ENCODE assay signal across 2 cellular contexts in the genomic region with DNA sequence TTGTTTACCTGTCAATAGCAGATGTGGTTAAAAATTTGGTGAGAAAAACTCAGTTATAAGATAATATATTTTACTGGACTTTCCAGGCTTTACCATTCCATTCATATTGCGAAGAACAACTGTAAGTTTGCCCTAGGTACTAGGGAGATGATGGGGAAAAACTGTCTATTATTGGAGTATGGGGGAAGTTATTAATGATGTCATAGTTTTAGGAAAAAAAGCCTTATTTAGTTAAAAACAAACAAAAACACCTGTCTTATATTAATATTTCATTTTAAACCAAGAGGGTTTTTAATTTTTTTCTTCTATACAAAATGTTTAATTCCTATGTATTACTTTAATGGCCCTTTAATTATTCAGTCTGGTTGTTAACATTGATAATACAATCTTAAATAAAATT.
TF ChIP-seq lines count a peak whose summit lies in the region.

No MANE protein-coding gene starts in this region.

TF ChIP-seq in HEK293, 187 proteins besides CTCF, POLR2A, EP300 and RAD21:
- no peak for TF ChIP-seq ZNF426 (tag by site-specific recombination; IDR thresholded peaks at IDR 0.05)
- TF ChIP-seq, protein P1, sequence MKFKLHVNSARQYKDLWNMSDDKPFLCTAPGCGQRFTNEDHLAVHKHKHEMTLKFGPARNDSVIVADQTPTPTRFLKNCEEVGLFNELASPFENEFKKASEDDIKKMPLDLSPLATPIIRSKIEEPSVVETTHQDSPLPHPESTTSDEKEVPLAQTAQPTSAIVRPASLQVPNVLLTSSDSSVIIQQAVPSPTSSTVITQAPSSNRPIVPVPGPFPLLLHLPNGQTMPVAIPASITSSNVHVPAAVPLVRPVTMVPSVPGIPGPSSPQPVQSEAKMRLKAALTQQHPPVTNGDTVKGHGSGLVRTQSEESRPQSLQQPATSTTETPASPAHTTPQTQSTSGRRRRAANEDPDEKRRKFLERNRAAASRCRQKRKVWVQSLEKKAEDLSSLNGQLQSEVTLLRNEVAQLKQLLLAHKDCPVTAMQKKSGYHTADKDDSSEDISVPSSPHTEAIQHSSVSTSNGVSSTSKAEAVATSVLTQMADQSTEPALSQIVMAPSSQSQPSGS (tag by site-specific recombination; IDR thresholded peaks at IDR 0.05; ENCODE audit: low read depth), result peak; percentile 56; the same call in 1 of the 2 replicates

TF ChIP-seq in GM12878, 131 proteins besides CTCF, POLR2A, EP300 and RAD21:
- TF ChIP-seq, protein P2, sequence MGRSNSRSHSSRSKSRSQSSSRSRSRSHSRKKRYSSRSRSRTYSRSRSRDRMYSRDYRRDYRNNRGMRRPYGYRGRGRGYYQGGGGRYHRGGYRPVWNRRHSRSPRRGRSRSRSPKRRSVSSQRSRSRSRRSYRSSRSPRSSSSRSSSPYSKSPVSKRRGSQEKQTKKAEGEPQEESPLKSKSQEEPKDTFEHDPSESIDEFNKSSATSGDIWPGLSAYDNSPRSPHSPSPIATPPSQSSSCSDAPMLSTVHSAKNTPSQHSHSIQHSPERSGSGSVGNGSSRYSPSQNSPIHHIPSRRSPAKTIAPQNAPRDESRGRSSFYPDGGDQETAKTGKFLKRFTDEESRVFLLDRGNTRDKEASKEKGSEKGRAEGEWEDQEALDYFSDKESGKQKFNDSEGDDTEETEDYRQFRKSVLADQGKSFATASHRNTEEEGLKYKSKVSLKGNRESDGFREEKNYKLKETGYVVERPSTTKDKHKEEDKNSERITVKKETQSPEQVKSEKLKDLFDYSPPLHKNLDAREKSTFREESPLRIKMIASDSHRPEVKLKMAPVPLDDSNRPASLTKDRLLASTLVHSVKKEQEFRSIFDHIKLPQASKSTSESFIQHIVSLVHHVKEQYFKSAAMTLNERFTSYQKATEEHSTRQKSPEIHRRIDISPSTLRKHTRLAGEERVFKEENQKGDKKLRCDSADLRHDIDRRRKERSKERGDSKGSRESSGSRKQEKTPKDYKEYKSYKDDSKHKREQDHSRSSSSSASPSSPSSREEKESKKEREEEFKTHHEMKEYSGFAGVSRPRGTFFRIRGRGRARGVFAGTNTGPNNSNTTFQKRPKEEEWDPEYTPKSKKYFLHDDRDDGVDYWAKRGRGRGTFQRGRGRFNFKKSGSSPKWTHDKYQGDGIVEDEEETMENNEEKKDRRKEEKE (IDR thresholded peaks at IDR 0.05), result no peak
- TF ChIP-seq, protein P3, sequence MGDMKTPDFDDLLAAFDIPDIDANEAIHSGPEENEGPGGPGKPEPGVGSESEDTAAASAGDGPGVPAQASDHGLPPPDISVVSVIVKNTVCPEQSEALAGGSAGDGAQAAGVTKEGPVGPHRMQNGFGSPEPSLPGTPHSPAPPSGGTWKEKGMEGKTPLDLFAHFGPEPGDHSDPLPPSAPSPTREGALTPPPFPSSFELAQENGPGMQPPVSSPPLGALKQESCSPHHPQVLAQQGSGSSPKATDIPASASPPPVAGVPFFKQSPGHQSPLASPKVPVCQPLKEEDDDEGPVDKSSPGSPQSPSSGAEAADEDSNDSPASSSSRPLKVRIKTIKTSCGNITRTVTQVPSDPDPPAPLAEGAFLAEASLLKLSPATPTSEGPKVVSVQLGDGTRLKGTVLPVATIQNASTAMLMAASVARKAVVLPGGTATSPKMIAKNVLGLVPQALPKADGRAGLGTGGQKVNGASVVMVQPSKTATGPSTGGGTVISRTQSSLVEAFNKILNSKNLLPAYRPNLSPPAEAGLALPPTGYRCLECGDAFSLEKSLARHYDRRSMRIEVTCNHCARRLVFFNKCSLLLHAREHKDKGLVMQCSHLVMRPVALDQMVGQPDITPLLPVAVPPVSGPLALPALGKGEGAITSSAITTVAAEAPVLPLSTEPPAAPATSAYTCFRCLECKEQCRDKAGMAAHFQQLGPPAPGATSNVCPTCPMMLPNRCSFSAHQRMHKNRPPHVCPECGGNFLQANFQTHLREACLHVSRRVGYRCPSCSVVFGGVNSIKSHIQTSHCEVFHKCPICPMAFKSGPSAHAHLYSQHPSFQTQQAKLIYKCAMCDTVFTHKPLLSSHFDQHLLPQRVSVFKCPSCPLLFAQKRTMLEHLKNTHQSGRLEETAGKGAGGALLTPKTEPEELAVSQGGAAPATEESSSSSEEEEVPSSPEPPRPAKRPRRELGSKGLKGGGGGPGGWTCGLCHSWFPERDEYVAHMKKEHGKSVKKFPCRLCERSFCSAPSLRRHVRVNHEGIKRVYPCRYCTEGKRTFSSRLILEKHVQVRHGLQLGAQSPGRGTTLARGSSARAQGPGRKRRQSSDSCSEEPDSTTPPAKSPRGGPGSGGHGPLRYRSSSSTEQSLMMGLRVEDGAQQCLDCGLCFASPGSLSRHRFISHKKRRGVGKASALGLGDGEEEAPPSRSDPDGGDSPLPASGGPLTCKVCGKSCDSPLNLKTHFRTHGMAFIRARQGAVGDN (IDR thresholded peaks at IDR 0.05), result no peak
- TF ChIP-seq MLLT1 (IDR thresholded peaks at IDR 0.05) (no peak), ATF7 (IDR thresholded peaks at IDR 0.05; ENCODE audit: low read depth) (peak; percentile 41; the same call in 1 of the 2 replicates), NFXL1 (IDR thresholded peaks at IDR 0.05; ENCODE audit: borderline replicate concordance) (no peak), NFIC (IDR thresholded peaks at IDR 0.05; ENCODE audit: low read depth, low read length) (no peak), RB1 (IDR thresholded peaks at IDR 0.05; ENCODE audit: borderline replicate concordance) (no peak), SREBF2 (IDR thresholded peaks at IDR 0.05; ENCODE audit: low read length) (no peak), MYC (IDR thresholded peaks at IDR 0.05; ENCODE audit: insufficient read depth, insufficient read length, insufficient replicate concordance, low read length, severe bottlenecking) (no peak)
